In genomic region chr12:1500095-1500801, GRCh38 we compare ENCODE assay signal across 1 cellular context.
TF ChIP-seq lines count a peak whose summit lies in the region.

No MANE protein-coding gene starts in this region.

TF ChIP-seq in K562, 482 proteins besides CTCF, POLR2A, EP300 and RAD21 (continued from another document and continues in another):
- no peak for TF ChIP-seq IRF2 (CRISPR knock-in tag; IDR thresholded peaks at IDR 0.05)
- TF ChIP-seq FIP1L1 (IDR thresholded peaks at IDR 0.05; ENCODE audit: low read depth, low read length, poor library complexity, severe bottlenecking): no peak
- TF ChIP-seq NR4A1 (CRISPR knock-in tag; IDR thresholded peaks at IDR 0.05): no peak
- TF ChIP-seq NR4A1 (tag; IDR thresholded peaks at IDR 0.05): no peak
- TF ChIP-seq KLF6 (CRISPR knock-in tag; IDR thresholded peaks at IDR 0.05; ENCODE audit: borderline replicate concordance): no peak
- TF ChIP-seq POLR2AphosphoS5 (IDR thresholded peaks at IDR 0.05; ENCODE audit: control insufficient read depth, insufficient read depth, low read depth, low read length): 0 out of 2 replicates have a peak, but pooled peaks have one; percentile 44
- TF ChIP-seq TAL1 (IDR thresholded peaks at IDR 0.05): no peak
- peak; percentile 91 for TF ChIP-seq MAFK (IDR thresholded peaks at IDR 0.05; ENCODE audit: low read length)
- TF ChIP-seq FOSL1 (tag; conservative IDR thresholded peaks at IDR 0.05): no peak
- no peak for TF ChIP-seq ETV6 (IDR thresholded peaks at IDR 0.05; ENCODE audit: borderline replicate concordance in 1 of 2, low read depth in 2 of 2, low read length in 1 of 2)
- TF ChIP-seq ETV6 (CRISPR knock-in tag; IDR thresholded peaks at IDR 0.05; ENCODE audit: borderline replicate concordance): no peak
- no peak for TF ChIP-seq MLLT1 (IDR thresholded peaks at IDR 0.05)
- no peak for TF ChIP-seq NFXL1 (CRISPR knock-in tag; IDR thresholded peaks at IDR 0.05)
- TF ChIP-seq PHF8 (IDR thresholded peaks at IDR 0.05; ENCODE audit: borderline replicate concordance, low read length): peak; percentile 63; the same call in 1 of the 2 replicates
- no peak for TF ChIP-seq KHSRP (IDR thresholded peaks at IDR 0.05)
- 0 out of 2 replicates have a peak, but pooled peaks have one; percentile 21 for TF ChIP-seq CREB3 (tag; conservative IDR thresholded peaks at IDR 0.05; ENCODE audit: low read depth)
- TF ChIP-seq TAF15 (IDR thresholded peaks at IDR 0.05; ENCODE audit: low read depth, low read length): no peak
- TF ChIP-seq ZNF583 (CRISPR knock-in tag; IDR thresholded peaks at IDR 0.05): no peak
- TF ChIP-seq AFF4 (CRISPR knock-in tag; IDR thresholded peaks at IDR 0.05): no peak
- TF ChIP-seq ZNF639 (CRISPR knock-in tag; conservative IDR thresholded peaks at IDR 0.05 in 1 of 2, IDR thresholded peaks at IDR 0.05 in 1 of 2): no peak
- TF ChIP-seq TEAD2 (tag; IDR thresholded peaks at IDR 0.05): no peak
- TF ChIP-seq PRDM10 (IDR thresholded peaks at IDR 0.05; ENCODE audit: partially characterized antibody): peak; percentile 94
- TF ChIP-seq DLX4 (CRISPR knock-in tag; IDR thresholded peaks at IDR 0.05): no peak
- TF ChIP-seq ZNF121 (CRISPR knock-in tag; conservative IDR thresholded peaks at IDR 0.05): no peak
- TF ChIP-seq TOE1 (IDR thresholded peaks at IDR 0.05; ENCODE audit: borderline replicate concordance): no peak
- no peak for TF ChIP-seq TOE1 (CRISPR knock-in tag; IDR thresholded peaks at IDR 0.05; ENCODE audit: borderline replicate concordance, low read depth)
- TF ChIP-seq RBM14 (IDR thresholded peaks at IDR 0.05; ENCODE audit: borderline replicate concordance, insufficient read depth, low read depth, low read length): no peak
- no peak for TF ChIP-seq GABPA (tag; conservative IDR thresholded peaks at IDR 0.05; ENCODE audit: low read depth)
- no peak for TF ChIP-seq PREB (CRISPR knock-in tag; IDR thresholded peaks at IDR 0.05)
- no peak for TF ChIP-seq POLR3G (IDR thresholded peaks at IDR 0.05; ENCODE audit: extremely low read depth, insufficient read length, insufficient replicate concordance)
- TF ChIP-seq ZNF717 (CRISPR knock-in tag; IDR thresholded peaks at IDR 0.05): no peak
- no peak for TF ChIP-seq CEBPZ (IDR thresholded peaks at IDR 0.05; ENCODE audit: borderline replicate concordance, low read depth, low read length)
- TF ChIP-seq ZSCAN32 (CRISPR knock-in tag; IDR thresholded peaks at IDR 0.05): no peak
- no peak for TF ChIP-seq ZFP36 (IDR thresholded peaks at IDR 0.05; ENCODE audit: low read depth, low read length, partially characterized antibody)
- TF ChIP-seq ZBTB8A (IDR thresholded peaks at IDR 0.05; ENCODE audit: partially characterized antibody): no peak
